In the genomic region with DNA sequence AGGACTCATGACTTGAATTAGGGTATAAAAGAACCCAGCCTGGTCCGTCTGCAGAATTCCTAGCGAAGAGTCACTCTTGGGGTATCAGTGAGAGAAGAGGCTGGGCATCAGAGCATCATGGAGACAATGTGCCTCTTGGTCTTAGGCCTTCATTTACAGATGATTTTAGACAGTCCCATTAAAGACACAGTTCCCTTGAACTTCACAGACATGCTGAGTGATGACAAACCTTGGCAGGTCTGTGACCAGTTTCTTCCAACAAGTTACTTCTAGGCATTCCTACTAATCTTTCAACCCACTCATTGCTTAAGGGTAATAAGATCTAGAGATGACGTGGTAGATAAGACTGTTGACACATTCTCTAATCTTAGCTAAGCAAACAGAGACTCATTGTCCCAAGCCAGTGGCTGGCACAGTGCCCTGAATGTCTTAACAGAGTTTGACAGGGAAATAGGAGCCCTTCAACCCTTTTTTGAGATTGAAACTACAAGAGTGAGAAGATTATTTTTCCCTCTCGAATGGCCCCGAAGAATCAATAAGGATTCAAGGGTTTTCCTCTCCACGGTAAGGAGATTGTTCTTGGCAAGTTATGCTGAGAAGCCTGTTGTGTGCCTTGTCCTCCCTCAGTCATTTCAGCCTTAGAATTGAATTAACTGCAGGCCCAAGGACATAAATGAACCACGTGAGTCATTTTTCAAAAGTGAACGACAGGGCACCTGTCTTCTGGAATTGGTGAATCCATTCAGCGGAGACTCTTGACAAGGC, we compare ENCODE assay signal across 8 cellular contexts.
A peak's percentile ranks its signal among the peaks of the same experiment; 100 is the strongest.
DNase-seq lines count a peak whose midpoint lies in the region; ATAC-seq and TF ChIP-seq lines count a peak whose summit lies in the region.

No MANE protein-coding gene starts in this region.

- H3K4me1 ChIP-seq in right atrium auricular region = peaks cover 0 to 25% of the 10 kb centered on the region in 2 donors

- no peak for ATAC-seq in HG03095 (IDR thresholded peaks at IDR 0.05; ENCODE audit: unreplicated experiment)
- no peak for ATAC-seq in HG02798 (IDR thresholded peaks at IDR 0.05; ENCODE audit: poor library complexity, unreplicated experiment)

- no peaks in the 10 kb centered on the region for H3K36me3 ChIP-seq in right atrium auricular region

- peak overlapping the region; percentile 10 to 61 for H3K27ac ChIP-seq in right atrium auricular region

- DNase-seq in AG10803 (ENCODE audit: low read depth) = peak; percentile 48
- peak; percentile 99 for DNase-seq in LNCaP clone FGC (ENCODE audit: low read depth)
- DNase-seq in activated T-cell treated with anti-CD3 and anti-CD28 coated beads, Interleukin-2, amount 50 U/mL, for 48 hours = peak; percentile 74 to 77
- peak; percentile 97 for DNase-seq in right atrium auricular region (ENCODE audit: low spot score)
- DNase-seq in stimulated activated CD4-positive, alpha-beta T cell treated with anti-CD3 and anti-CD28 coated beads, Interleukin-12 subunit alpha, Interleukin-12 subunit beta, amount 100 ng/mL, for 48 hours (ENCODE audit: low read depth in 2 of 3, low spot score in 1 of 3) = peak; percentile 41 to 50 (median 47)
- no peak for DNase-seq in GM03348 (ENCODE audit: low spot score)

- H3K9me3 ChIP-seq in right atrium auricular region = no peaks in the 10 kb centered on the region

- TF ChIP-seq CTCF in AG10803 (conservative IDR thresholded peaks at IDR 0.05; ENCODE audit: low read length) (no peak), LNCaP clone FGC (IDR thresholded peaks at IDR 0.05; ENCODE audit: control insufficient read depth, extremely low read depth, insufficient read depth) (no peak), right atrium auricular region (IDR thresholded peaks at IDR 0.05) (no peak)

- no peaks in the 10 kb centered on the region for H3K27me3 ChIP-seq in right atrium auricular region

- H3K4me3 ChIP-seq in AG10803 (ENCODE audit: low read length) = no peak overlapping the region
- H3K4me3 ChIP-seq in LNCaP clone FGC (ENCODE audit: low read depth, low read length) = no peak overlapping the region
- no peak overlapping the region for H3K4me3 ChIP-seq in right atrium auricular region
